Comparison of ENCODE assay signal across 12 cellular contexts in genomic region chr11:96241351-96241841, GRCh38.
DNase-seq lines count a peak whose midpoint lies in the region; ATAC-seq and TF ChIP-seq lines count a peak whose summit lies in the region.
"Had no signal": no experiment of that assay in that cellular context is flagged by ENCODE, and none has a peak within 500 bp of the region (broad histone marks: within the 10 kb centered on the region; RNA-seq: fewer than 3 reads in every experiment).

No MANE protein-coding gene starts in this region.

- H3K9me3 ChIP-seq in mucosa of descending colon, result no peaks in the 10 kb centered on the region
- H3K9me3 ChIP-seq: heart right ventricle had no signal

- H3K4me3 ChIP-seq in AG09309 (ENCODE audit: control insufficient read depth, low read depth, low read length) (no peak overlapping the region), mucosa of descending colon (no peak overlapping the region)
- H3K4me3 ChIP-seq: heart right ventricle had no signal

- peaks cover 17% of the 10 kb centered on the region for H3K4me1 ChIP-seq in mucosa of descending colon (ENCODE audit: low read depth)

- ATAC-seq in mucosa of descending colon, result peak; percentile 83
- ATAC-seq in GM18505 (IDR thresholded peaks at IDR 0.05; ENCODE audit: unreplicated experiment), result no peak
- ATAC-seq: heart right ventricle; stimulated activated naive CD8-positive, alpha-beta T cell treated with anti-CD3 and anti-CD28 coated beads, Interleukin-15, amount 100 ng/mL, for 72 hours had no signal

- TF ChIP-seq CTCF in AG09309 (IDR thresholded peaks at IDR 0.05; ENCODE audit: control insufficient read depth, insufficient read depth, low read depth, low read length, missing control alignments), result peak; percentile 3
- 0 out of 2 replicates have a peak, but pooled peaks have one; percentile 15 for TF ChIP-seq CTCF in GM12874 (IDR thresholded peaks at IDR 0.05; ENCODE audit: insufficient read depth, low read depth, low read length)
- peak; percentile 51 for TF ChIP-seq CTCF in VCaP (conservative IDR thresholded peaks at IDR 0.05)
- TF ChIP-seq CTCF in mucosa of descending colon (IDR thresholded peaks at IDR 0.05), result no peak

- peak overlapping the region; percentile 92 for H3K27ac ChIP-seq in VCaP

- DNase-seq in AG09309 (ENCODE audit: low read depth) (no peak), mucosa of descending colon (peak in 1 of 3 donors; percentile 64), NCI-H2171 (lab: John Stamatoyannopoulos, UW) (no peak), DMS114 treated with DMSO at 0.1 percent for 48 hours (lab: John Stamatoyannopoulos, UW; ENCODE audit: unreplicated experiment) (no peak), LoVo (ENCODE audit: low spot score) (no peak)
- DNase-seq: GOT3; heart right ventricle; stimulated activated naive CD8-positive, alpha-beta T cell treated with anti-CD3 and anti-CD28 coated beads, Interleukin-15, amount 100 ng/mL, for 72 hours; T-helper 9 cell had no signal

- no peaks in the 10 kb centered on the region for H3K36me3 ChIP-seq in mucosa of descending colon (ENCODE audit: low read depth)
- H3K36me3 ChIP-seq: heart right ventricle had no signal

- TF ChIP-seq POLR2A in GM18505 (IDR thresholded peaks at IDR 0.05; ENCODE audit: borderline replicate concordance, extremely low read depth, insufficient read depth, insufficient read length), result no peak

- intact Hi-C loops in mucosa of descending colon (cut with DNase I, micrococcal nuclease), result no loop called here
